Comparison of ENCODE assay signal across 8 cellular contexts in the genomic region with DNA sequence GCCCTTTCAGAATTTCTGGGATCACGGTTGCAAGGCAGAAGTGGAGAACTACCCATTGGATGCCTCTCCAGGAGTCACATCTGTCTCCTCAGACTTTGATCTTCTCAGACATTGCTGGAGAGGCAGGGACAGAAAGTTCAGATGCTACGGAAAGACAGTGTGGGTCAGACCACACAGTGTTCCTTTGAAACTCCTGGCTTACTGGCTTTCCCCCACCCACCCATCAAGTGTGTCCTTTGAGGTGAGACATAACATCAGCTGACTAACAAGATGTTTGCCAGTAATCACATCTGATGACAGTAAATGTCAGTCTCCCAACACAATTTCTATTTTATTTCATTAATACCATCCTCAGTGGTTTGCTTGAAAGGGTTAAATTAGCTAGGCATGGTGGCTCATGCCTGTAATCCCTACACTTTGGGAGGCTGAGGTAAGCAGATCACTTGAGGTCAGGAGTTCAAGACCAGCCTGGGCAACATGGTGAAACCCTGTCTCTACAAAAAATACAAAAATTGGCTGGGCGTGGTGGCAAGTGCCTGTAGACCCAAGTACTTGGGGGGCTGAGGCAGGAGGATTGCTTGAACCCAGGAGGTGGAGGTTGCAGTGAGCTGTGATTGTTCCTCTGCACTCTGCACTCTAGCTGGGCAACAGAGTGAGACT.
DNase-seq lines count a peak whose midpoint lies in the region; ATAC-seq and TF ChIP-seq lines count a peak whose summit lies in the region.

No MANE protein-coding gene starts in this region.

- no peak for ATAC-seq in HG03108 (IDR thresholded peaks at IDR 0.05; ENCODE audit: unreplicated experiment)

- no peaks in the 10 kb centered on the region for H3K9me3 ChIP-seq in thymus (ENCODE audit: control insufficient read depth)

- H3K27ac Mint-ChIP-seq in osteocyte (ENCODE audit: unreplicated experiment) = peak overlapping the region; percentile 91

- 71% methylated on average over 3 of the region's 3 CpGs for WGBS in thymus

- no peaks in the 10 kb centered on the region for H3K36me3 Mint-ChIP-seq in osteocyte (ENCODE audit: unreplicated experiment)

- peak overlapping the region; percentile 68 for H3K27ac ChIP-seq in thymus (ENCODE audit: low read depth)

- H3K4me3 ChIP-seq in thymus (ENCODE audit: low read length) = no peak overlapping the region

- no peak overlapping the region for H3K4me3 Mint-ChIP-seq in osteocyte (ENCODE audit: unreplicated experiment)

- no peaks in the 10 kb centered on the region for H3K27me3 ChIP-seq in thymus (ENCODE audit: control insufficient read depth, insufficient read depth)

- no peaks in the 10 kb centered on the region for H3K36me3 ChIP-seq in thymus (ENCODE audit: control insufficient read depth, insufficient read depth)

- no peaks in the 10 kb centered on the region for H3K4me1 ChIP-seq in thymus (ENCODE audit: control insufficient read depth, insufficient read depth, low read length)

- in situ Hi-C loops in GM13977 (cut with MboI; ENCODE audit: low pct_unique_long_range_greater_than_20kb, low sequenced_read_pairs, unreplicated experiment) = loop anchor here (10.0 kb wide), 1 partner anchor 119 kb away; no protein-coding TSS in a partner anchor

- DNase-seq in activated gamma-delta T cell treated with anti-CD3 and anti-CD28 coated beads, Interleukin-2, amount 50 U/mL, for 16 hours (ENCODE audit: low read depth) = peak; percentile 62
- no peak for DNase-seq in activated gamma-delta T cell treated with Interleukin-2 at 50 U/mL for 16 hours
- DNase-seq in activated T-cell treated with anti-CD3 and anti-CD28 coated beads, Interleukin-2, amount 50 U/mL, for 48 hours = peak; percentile 78 to 79
- no peak for DNase-seq in osteocyte (ENCODE audit: extremely low spot score, unreplicated experiment)
- DNase-seq in GM13977 (ENCODE audit: low spot score) = no peak
- DNase-seq in cardiac septum (ENCODE audit: low spot score) = no peak

- TF ChIP-seq CTCF in osteocyte (IDR thresholded peaks at IDR 0.05) = no peak
- no peak for TF ChIP-seq CTCF in GM13977 (IDR thresholded peaks at IDR 0.05; ENCODE audit: extremely low read depth, insufficient read depth, missing control alignments)

- H3K4me1 Mint-ChIP-seq in osteocyte (ENCODE audit: unreplicated experiment) = peaks cover 63% of the 10 kb centered on the region

- intact Hi-C loops in cardiac septum (cut with DNase I) = loop anchor here (5.0 to 10.0 kb wide), 3 partner anchors 89 to 309 kb away; no protein-coding TSS in a partner anchor

- H3K9me3 Mint-ChIP-seq in osteocyte (ENCODE audit: unreplicated experiment) = no peaks in the 10 kb centered on the region

- H3K27me3 Mint-ChIP-seq in osteocyte (ENCODE audit: unreplicated experiment) = no peaks in the 10 kb centered on the region

Comparison
In these comparisons a context has a peak if more than half of its experiments do, and no peak if none do; other contexts are left out.
1. DNase-seq: peak in activated gamma-delta T cell treated with anti-CD3 and anti-CD28 coated beads, Interleukin-2, amount 50 U/mL, for 16 hours (single experiment) and activated T-cell treated with anti-CD3 and anti-CD28 coated beads, Interleukin-2, amount 50 U/mL, for 48 hours (2 of 2); none in activated gamma-delta T cell treated with Interleukin-2 at 50 U/mL for 16 hours (single experiment), osteocyte (single experiment), GM13977 (single experiment) and cardiac septum (single experiment).